14 cellular contexts compared by ENCODE assay signal in the genomic region with DNA sequence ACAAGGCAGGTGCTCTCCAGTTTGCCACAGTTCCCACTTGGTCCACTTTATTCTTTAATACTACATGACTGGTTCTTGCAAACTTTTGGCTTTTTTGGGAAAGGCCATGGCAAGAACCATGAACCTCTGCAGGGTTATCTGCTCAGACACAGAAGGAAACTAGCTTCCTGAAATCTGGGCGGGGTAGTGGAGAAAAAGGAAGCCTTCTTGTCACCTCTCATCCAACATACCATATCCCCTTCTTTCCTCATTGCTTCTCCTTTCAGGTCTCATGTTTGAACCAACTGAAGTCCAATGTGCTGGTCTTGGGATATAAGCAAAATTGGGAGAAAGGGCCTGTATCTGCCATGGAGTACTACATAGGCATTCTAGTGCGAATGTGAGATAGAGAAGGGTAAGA.
"Had no signal": no experiment of that assay in that cellular context is flagged by ENCODE, and none has a peak within 500 bp of the region (broad histone marks: within the 10 kb centered on the region; RNA-seq: fewer than 3 reads in every experiment).

No MANE protein-coding gene starts in this region.

- H3K27ac Mint-ChIP-seq: nephron had no signal

- DNase-seq: activated CD4-positive, alpha-beta T cell treated with anti-CD3 and anti-CD28 coated beads, Interleukin-2, amount 50 U/mL, for 4 hours; caudate nucleus; cortex of kidney; effector CD8-positive, alpha-beta T cell; gastrocnemius medialis; islet precursor cell; mammary epithelial cell; psoas muscle; sigmoid colon; stimulated activated CD4-positive, alpha-beta T cell treated with anti-CD3 and anti-CD28 coated beads, Interleukin-12 subunit alpha, Interleukin-12 subunit beta, amount 100 ng/mL, for 4 hours; upper lobe of left lung had no signal

- H3K4me1 Mint-ChIP-seq: nephron had no signal

- H3K9me3 Mint-ChIP-seq: activated T-cell treated with anti-CD3 and anti-CD28 coated beads, Interleukin-2, amount 50 U/mL, for 72 hours; nephron had no signal

- ATAC-seq: gastrocnemius medialis, left lobe of liver had no signal

- H3K4me3 Mint-ChIP-seq: nephron had no signal
